Comparison of ENCODE assay signal across 11 cellular contexts in genomic region chr18:9824862-9825479, GRCh38.
DNase-seq lines count a peak whose midpoint lies in the region; ATAC-seq and TF ChIP-seq lines count a peak whose summit lies in the region.
"Had no signal": no experiment of that assay in that cellular context is flagged by ENCODE, and none has a peak within 500 bp of the region (broad histone marks: within the 10 kb centered on the region; RNA-seq: fewer than 3 reads in every experiment).

No MANE protein-coding gene starts in this region.

- no peak for DNase-seq in PC-3
- no peak for DNase-seq in endothelial cell (ENCODE audit: low spot score)
- no peak for DNase-seq in mesothelial cell of epicardium (ENCODE audit: low spot score in 2 of 2, unreplicated experiment in 2 of 2)
- no peak for DNase-seq in thoracic aorta (ENCODE audit: low spot score)
- DNase-seq in activated naive CD4-positive, alpha-beta T cell treated with Interleukin-2 at 50 U/mL for 16 hours = no peak
- DNase-seq in stimulated activated naive CD4-positive, alpha-beta T cell (lab: John Stamatoyannopoulos, UW) = no peak
- no peak for DNase-seq in C1 segment of cervical spinal cord (lab: John Stamatoyannopoulos, UW)
- DNase-seq: NCI-H1092 treated with DMSO at 0.1 percent for 48 hours, NCI-H82, T-helper 17 cell had no signal

- peak overlapping the region; percentile 42 for H3K9ac ChIP-seq in PC-3 (ENCODE audit: low read length)

- H3K4me1 ChIP-seq in PC-3 (ENCODE audit: insufficient read depth, low read length) = peaks cover 49% of the 10 kb centered on the region
- peaks cover 25 to 30% of the 10 kb centered on the region in 2 donors for H3K4me1 ChIP-seq in thoracic aorta (ENCODE audit: control insufficient read depth in 1 of 2, low read depth in 2 of 2)

- H3K27ac Mint-ChIP-seq in endothelial cell (ENCODE audit: unreplicated experiment) (no peak overlapping the region), mesothelial cell of epicardium (peak overlapping the region; percentile 60)
- H3K27ac Mint-ChIP-seq: T-helper 17 cell had no signal

- H3K27me3 Mint-ChIP-seq in endothelial cell (ENCODE audit: unreplicated experiment) (no peaks in the 10 kb centered on the region), mesothelial cell of epicardium (ENCODE audit: low read depth) (no peaks in the 10 kb centered on the region)

- peak overlapping the region; percentile 60 for H3K4me3 Mint-ChIP-seq in endothelial cell (ENCODE audit: unreplicated experiment)
- no peak overlapping the region for H3K4me3 Mint-ChIP-seq in mesothelial cell of epicardium
- H3K4me3 Mint-ChIP-seq: T-helper 17 cell had no signal

- POLR2A ChIA-PET in PC-3 (lab: Charles Lee; ENCODE audit: unreplicated experiment) = no interaction called here

- H3K9me3 Mint-ChIP-seq in endothelial cell (ENCODE audit: unreplicated experiment) (no peaks in the 10 kb centered on the region), mesothelial cell of epicardium (peaks cover 9% of the 10 kb centered on the region)

- intact Hi-C loops in PC-3 (cut with micrococcal nuclease) = loop anchor here (1.0 to 2.0 kb wide), 3 partner anchors 11 to 88 kb away; no protein-coding TSS in a partner anchor

- no peak for TF ChIP-seq CTCF in PC-3 (conservative IDR thresholded peaks at IDR 0.05; ENCODE audit: low read depth, low read length)
- TF ChIP-seq CTCF in endothelial cell (IDR thresholded peaks at IDR 0.05; ENCODE audit: unreplicated experiment) = no peak
- no peak for TF ChIP-seq CTCF in mesothelial cell of epicardium (IDR thresholded peaks at IDR 0.05; ENCODE audit: unreplicated experiment)
- TF ChIP-seq CTCF in thoracic aorta (IDR thresholded peaks at IDR 0.05) = no peak

- H3K79me2 ChIP-seq in PC-3 (ENCODE audit: low read length) = no peaks in the 10 kb centered on the region

- no peaks in the 10 kb centered on the region for H3K27me3 ChIP-seq in PC-3 (ENCODE audit: low read length)
- H3K27me3 ChIP-seq in thoracic aorta (replicated peaks; ENCODE audit: insufficient read depth) = no peaks in the 10 kb centered on the region

- peak overlapping the region; percentile 72 for H3K4me2 ChIP-seq in PC-3 (ENCODE audit: low read length)

- peaks cover 3% of the 10 kb centered on the region for H3F3A ChIP-seq in PC-3 (ENCODE audit: low read length, unreplicated experiment)

- no peaks in the 10 kb centered on the region for H3K9me3 ChIP-seq in PC-3 (ENCODE audit: low read length)
- no peaks in the 10 kb centered on the region for H3K9me3 ChIP-seq in thoracic aorta

- H3K27ac ChIP-seq in PC-3 (ENCODE audit: low read length) = peak overlapping the region; percentile 70
- peak overlapping the region; percentile 27 to 55 for H3K27ac ChIP-seq in thoracic aorta

- H3K36me3 Mint-ChIP-seq in endothelial cell (ENCODE audit: low read depth, unreplicated experiment) = peaks cover 13% of the 10 kb centered on the region
- H3K36me3 Mint-ChIP-seq in mesothelial cell of epicardium = peaks cover 7% of the 10 kb centered on the region

- H2AFZ ChIP-seq in PC-3 (ENCODE audit: low read length) = no peak overlapping the region

- no peaks in the 10 kb centered on the region for H3K9me2 ChIP-seq in PC-3 (replicated peaks; ENCODE audit: low read length)

- H4K20me1 ChIP-seq in PC-3 (ENCODE audit: low read length) = no peaks in the 10 kb centered on the region

- ATAC-seq in PC-3 = no peak
- no peak for ATAC-seq in thoracic aorta (ENCODE audit: insufficient number of reproducible peaks, low FRiP score, low read depth)
- ATAC-seq in GM21786 (IDR thresholded peaks at IDR 0.05; ENCODE audit: unreplicated experiment) = no peak
- ATAC-seq: T-helper 17 cell had no signal

- no TSS peak for BruUV-seq in PC-3 (replicated peaks; lab: Mats Ljungman, UMichigan)

- H3K36me3 ChIP-seq in PC-3 (ENCODE audit: low read depth, low read length) (no peaks in the 10 kb centered on the region), thoracic aorta (no peaks in the 10 kb centered on the region)

- peak overlapping the region; percentile 16; the same call in 1 of the 2 replicates for H3K4me3 ChIP-seq in PC-3 (ENCODE audit: low read length)
- H3K4me3 ChIP-seq in thoracic aorta = peak overlapping the region; percentile 10

- peaks cover 25% of the 10 kb centered on the region for H3K4me1 Mint-ChIP-seq in endothelial cell (ENCODE audit: unreplicated experiment)
- H3K4me1 Mint-ChIP-seq in mesothelial cell of epicardium = peaks cover 21% of the 10 kb centered on the region

- CTCF ChIA-PET in PC-3 (lab: Charles Lee) = no interaction called here
